20 cellular contexts compared by ENCODE assay signal in the genomic region with DNA sequence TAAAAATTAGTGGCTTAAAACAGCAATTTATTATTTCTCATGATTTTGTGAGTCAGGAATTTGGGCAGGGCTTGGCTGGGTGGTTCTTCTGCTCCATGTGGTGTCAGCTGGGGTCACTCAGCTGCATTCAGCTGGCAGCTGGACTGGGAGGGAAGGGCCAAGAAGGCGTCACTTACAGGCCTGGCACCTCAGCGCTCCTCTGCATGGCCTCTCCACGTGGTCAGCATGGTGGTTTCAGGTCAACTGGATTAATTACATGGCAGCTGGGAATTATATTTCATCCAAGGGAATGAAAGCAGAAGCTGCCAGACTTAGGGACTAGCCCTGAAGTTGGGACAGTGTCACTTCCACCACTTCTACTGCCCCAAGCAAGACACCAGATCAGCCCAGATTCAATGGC. TPM values are rescaled to one million over a fixed set of nuclear protein-coding genes. Genes with fewer than 3 reads are reported as not detected.
DNase-seq lines count a peak whose midpoint lies in the region; ATAC-seq, FAIRE-seq and TF ChIP-seq lines count a peak whose summit lies in the region.
"Had no signal": no experiment of that assay in that cellular context is flagged by ENCODE, and none has a peak within 500 bp of the region (broad histone marks: within the 10 kb centered on the region; RNA-seq: fewer than 3 reads in every experiment).

No MANE protein-coding gene starts in this region.

- no peak overlapping the region for H3K9ac ChIP-seq in HepG2 (ENCODE audit: insufficient read depth, low read depth, low read length)
- no peak overlapping the region for H3K9ac ChIP-seq in neural progenitor cell
- H3K9ac ChIP-seq in smooth muscle cell (ENCODE audit: low read depth): no peak overlapping the region

- intact Hi-C loops in HepG2 (cut with micrococcal nuclease; ENCODE audit: unreplicated experiment): no loop called here
- intact Hi-C loops in right lobe of liver (cut with DNase I): no loop called here

- no TSS peak for BruUV-seq in HepG2 (replicated peaks; lab: Mats Ljungman, UMichigan)

- H3F3A ChIP-seq in neural progenitor cell (ENCODE audit: low read depth): no peaks in the 10 kb centered on the region
- H3F3A ChIP-seq in smooth muscle cell (ENCODE audit: low read depth): peaks cover 4% of the 10 kb centered on the region

- H3K4me3 ChIP-seq in HepG2 (replicated peaks in 1 of 3; ENCODE audit: insufficient read depth in 1 of 3, low read depth in 2 of 3, low read length in 3 of 3): no peak overlapping the region
- H3K4me3 ChIP-seq in right lobe of liver: no peak overlapping the region
- no peak overlapping the region for H3K4me3 ChIP-seq in effector memory CD4-positive, alpha-beta T cell (ENCODE audit: insufficient read depth, low read depth, low read length, poor library complexity, severe bottlenecking)
- no peak overlapping the region for H3K4me3 ChIP-seq in neural progenitor cell
- H3K4me3 ChIP-seq in smooth muscle cell: no peak overlapping the region
- H3K4me3 ChIP-seq: GM12878, HAP-1 had no signal

- WGBS in HepG2 (ENCODE audit: low lambda C conversion rate): no CpG with 5 or more reads among the region's 3 CpGs
- no CpG with 5 or more reads among the region's 3 CpGs for WGBS in right lobe of liver (ENCODE audit: insufficient coverage, low coverage, low lambda C conversion rate, missing lambda C conversion rate)
- 90% methylated on average over 3 of the region's 3 CpGs for WGBS in smooth muscle cell (ENCODE audit: low lambda C conversion rate)

- no peaks in the 10 kb centered on the region; the same call in 1 of the 2 replicates for H3K9me3 ChIP-seq in HepG2 (ENCODE audit: low read length)
- H3K9me3 ChIP-seq in right lobe of liver: peaks cover 0 to 6% (median 0%) of the 10 kb centered on the region in 4 donors
- peaks cover 2% of the 10 kb centered on the region for H3K9me3 ChIP-seq in effector memory CD4-positive, alpha-beta T cell (ENCODE audit: control insufficient read depth, low read length)
- no peaks in the 10 kb centered on the region for H3K9me3 ChIP-seq in neural progenitor cell (ENCODE audit: low read depth)
- H3K9me3 ChIP-seq in smooth muscle cell (replicated peaks; ENCODE audit: low read depth): no peaks in the 10 kb centered on the region
- H3K9me3 ChIP-seq: HAP-1 had no signal

- H2AFZ ChIP-seq in HepG2 (ENCODE audit: low read length): no peak overlapping the region
- H2AFZ ChIP-seq in neural progenitor cell (replicated peaks): no peak overlapping the region
- no peak overlapping the region for H2AFZ ChIP-seq in smooth muscle cell (ENCODE audit: low read depth)

- POLR2A ChIA-PET in HepG2 (lab: Yijun Ruan, JAX): no interaction called here

- H3K36me3 Mint-ChIP-seq in neural progenitor cell: no peaks in the 10 kb centered on the region

- no peaks in the 10 kb centered on the region for H3K79me2 ChIP-seq in HepG2 (ENCODE audit: insufficient read depth, low read length)
- H3K79me2 ChIP-seq in neural progenitor cell (ENCODE audit: low read depth): no peaks in the 10 kb centered on the region
- H3K79me2 ChIP-seq in smooth muscle cell (ENCODE audit: low read depth): no peaks in the 10 kb centered on the region

- H3K27me3 ChIP-seq in HepG2 (ENCODE audit: control insufficient read depth in 1 of 2, insufficient read depth in 2 of 2, low read length in 2 of 2) (peaks cover 0 to 17% of the 10 kb centered on the region in 2 experiments; a peak in 1 of 5 replicates), right lobe of liver (no peaks in the 10 kb centered on the region), neural progenitor cell (no peaks in the 10 kb centered on the region), smooth muscle cell (ENCODE audit: low read depth) (no peaks in the 10 kb centered on the region)
- H3K27me3 ChIP-seq in effector memory CD4-positive, alpha-beta T cell (replicated peaks; ENCODE audit: control insufficient read depth, insufficient read depth, low read length, poor library complexity, severe bottlenecking): no peaks in the 10 kb centered on the region

- peaks cover 2% of the 10 kb centered on the region for H3K9me3 Mint-ChIP-seq in neural progenitor cell

- peak overlapping the region; percentile 59 for H3K4me3 Mint-ChIP-seq in neural progenitor cell
- H3K4me3 Mint-ChIP-seq: B cell had no signal

- CTCF ChIA-PET in HepG2 (lab: Yijun Ruan, JAX; ENCODE audit: low intra/inter-chr PET ratio, low total read pairs): interaction anchor here (1.7 kb wide), 1 partner anchor 109 kb away, joined by 5 read pairs; no protein-coding TSS in a partner anchor

- no peak for TF ChIP-seq RAD21 in HepG2 (CRISPR knock-in tag; IDR thresholded peaks at IDR 0.05)

- no peak for ATAC-seq in HepG2
- no peak for ATAC-seq in right lobe of liver
- ATAC-seq in SK-N-SH treated with all-trans-retinoic acid at 6 μM for 48 hours: no peak
- ATAC-seq: GM12878 had no signal

- TF ChIP-seq POLR2A in HepG2 (IDR thresholded peaks at IDR 0.05; ENCODE audit: insufficient read depth in 1 of 2, low read depth in 2 of 2, low read length in 2 of 2) (no peak), right lobe of liver (IDR thresholded peaks at IDR 0.05) (no peak)

- H4K20me1 ChIP-seq in HepG2 (ENCODE audit: insufficient read depth, low read length): no peaks in the 10 kb centered on the region
- no peaks in the 10 kb centered on the region for H4K20me1 ChIP-seq in neural progenitor cell (ENCODE audit: low read depth)
- H4K20me1 ChIP-seq in smooth muscle cell (ENCODE audit: low read depth): no peaks in the 10 kb centered on the region

- peaks cover 35% of the 10 kb centered on the region for H3K4me1 ChIP-seq in HepG2 (ENCODE audit: insufficient read depth, low read length)
- H3K4me1 ChIP-seq in right lobe of liver: peaks cover 0 to 22% (median 6%) of the 10 kb centered on the region in 4 donors
- peaks cover 22% of the 10 kb centered on the region for H3K4me1 ChIP-seq in effector memory CD4-positive, alpha-beta T cell (ENCODE audit: control insufficient read depth, insufficient read depth, low read length, poor library complexity, severe bottlenecking)
- no peaks in the 10 kb centered on the region for H3K4me1 ChIP-seq in neural progenitor cell
- no peaks in the 10 kb centered on the region for H3K4me1 ChIP-seq in smooth muscle cell (ENCODE audit: low read depth)
- H3K4me1 ChIP-seq: HAP-1 had no signal

- no peak for TF ChIP-seq CTCF in HepG2 (CRISPR knock-in tag; IDR thresholded peaks at IDR 0.05)
- TF ChIP-seq CTCF in right lobe of liver (IDR thresholded peaks at IDR 0.05): no peak
- no peak for TF ChIP-seq CTCF in neural progenitor cell (IDR thresholded peaks at IDR 0.05)
- no peak for TF ChIP-seq CTCF in smooth muscle cell (IDR thresholded peaks at IDR 0.05; ENCODE audit: borderline replicate concordance, insufficient read depth, poor library complexity, severe bottlenecking)

- in situ Hi-C loops in HepG2 (cut with HindIII; ENCODE audit: extremely low pct_ligation_motif_present, low pct_unique_long_range_greater_than_20kb): no loop called here

- peak overlapping the region; percentile 57 for H3K27ac Mint-ChIP-seq in neural progenitor cell
- H3K27ac Mint-ChIP-seq: B cell had no signal

- peaks cover 38% of the 10 kb centered on the region for H3K4me1 Mint-ChIP-seq in neural progenitor cell

- no peak for DNase-seq in HepG2 (ENCODE audit: low spot score)
- no peak for DNase-seq in right lobe of liver
- no peak for DNase-seq in effector memory CD4-positive, alpha-beta T cell
- no peak for DNase-seq in neural progenitor cell (ENCODE audit: low spot score)
- no peak for DNase-seq in effector CD8-positive, alpha-beta T cell (lab: John Stamatoyannopoulos, UW)
- no peak for DNase-seq in smooth muscle cell (lab: John Stamatoyannopoulos, UW; ENCODE audit: unreplicated experiment)
- DNase-seq in hepatic stellate cell (ENCODE audit: low spot score): no peak
- DNase-seq: DMS79, KBM-7, NCI-H1092 treated with DMSO at 0.1 percent for 48 hours, NCI-H1436 treated with DMSO at 0.1 percent for 48 hours, NCI-H1930, NCI-H226, NCI-H510A treated with DMSO at 0.1 percent for 48 hours, NCI-H748 treated with DMSO at 0.1 percent for 48 hours had no signal

- peaks cover 16% of the 10 kb centered on the region for H3K27me3 Mint-ChIP-seq in neural progenitor cell (ENCODE audit: insufficient read depth, low read depth)
- H3K27me3 Mint-ChIP-seq: B cell had no signal

- H3K27ac ChIP-seq in HepG2 (ENCODE audit: extremely low read length, insufficient read depth, low read length) (no peak overlapping the region), right lobe of liver (no peak overlapping the region), neural progenitor cell (no peak overlapping the region), smooth muscle cell (ENCODE audit: low read depth) (no peak overlapping the region)
- peak overlapping the region; percentile 27 for H3K27ac ChIP-seq in effector memory CD4-positive, alpha-beta T cell (ENCODE audit: insufficient read depth, low read length, poor library complexity, severe bottlenecking)
- H3K27ac ChIP-seq: 22Rv1 had no signal

- no peak for TF ChIP-seq EP300 in HepG2 (IDR thresholded peaks at IDR 0.05; ENCODE audit: low read depth in 2 of 2, low read length in 2 of 2)
- no peak for TF ChIP-seq EP300 in HepG2 (CRISPR knock-in tag; IDR thresholded peaks at IDR 0.05; ENCODE audit: borderline replicate concordance)

- H3K4me2 ChIP-seq in HepG2 (ENCODE audit: low read depth, low read length): no peak overlapping the region
- H3K4me2 ChIP-seq in neural progenitor cell: no peak overlapping the region
- H3K4me2 ChIP-seq in smooth muscle cell: no peak overlapping the region

- H3K36me3 ChIP-seq in HepG2 (replicated peaks in 1 of 2; ENCODE audit: control insufficient read depth in 1 of 2, insufficient read depth in 2 of 2, low read length in 2 of 2) (no peaks in the 10 kb centered on the region), right lobe of liver (no peaks in the 10 kb centered on the region), neural progenitor cell (no peaks in the 10 kb centered on the region), smooth muscle cell (ENCODE audit: low read depth) (no peaks in the 10 kb centered on the region)
- no peaks in the 10 kb centered on the region for H3K36me3 ChIP-seq in effector memory CD4-positive, alpha-beta T cell (ENCODE audit: control insufficient read depth, insufficient read depth, low read length)
- H3K36me3 ChIP-seq: HAP-1 had no signal

- FAIRE-seq in HepG2 (lab: Jason Lieb, UNC): no peak
- FAIRE-seq: GM12878 had no signal

RNA-seq across cellular contexts. Expression of a gene that starts 27.5 kb away (rescaled TPM):
- total RNA-seq in HepG2 (2016; rRNA removed; fragmentation: Illumina TruSeq; extraction: Trizol) (6.2 and 8.4 TPM in 2 replicates), right lobe of liver (10 to 100 TPM; 11.7 to 18.1 (median 13.7) TPM), neural progenitor cell (ENCODE audit: low replicate concordance) (4.8 and 14.9 TPM in 2 replicates), smooth muscle cell (33.2 and 33.9 TPM in 2 replicates)
- 0.88 and 1.1 TPM in 2 replicates for total RNA-seq in HepG2 (2016; cell fraction: cytosol; rRNA removed; fragmentation: Illumina TruSeq; extraction: Trizol; ENCODE audit: low read depth)
- total RNA-seq in HepG2 (2016; cell fraction: insoluble cytoplasmic fraction; rRNA removed; fragmentation: Illumina TruSeq; extraction: Trizol): 6.2 and 7.9 TPM in 2 replicates
- total RNA-seq in HepG2 (2016; cell fraction: membrane; rRNA removed; fragmentation: Illumina TruSeq; extraction: Trizol): 3.5 and 4.3 TPM in 2 replicates
- 5.8 and 6.6 TPM in 2 replicates for total RNA-seq in HepG2 (2016; cell fraction: nucleus; rRNA removed; fragmentation: Illumina TruSeq; extraction: Trizol)
- polyA plus RNA-seq in HepG2 (2011; rRNA removed) (6.6 and 7.8 TPM in 2 replicates), smooth muscle cell (58.0 and 66.3 TPM in 2 replicates)
- polyA plus RNA-seq in HepG2 (2011; cell fraction: cytosol; rRNA removed): 6.1 and 8.5 TPM in 2 replicates
- polyA plus RNA-seq in HepG2 (2011; cell fraction: nucleus; rRNA removed): 9.9 and 12.0 TPM in 2 replicates
- 13.5 and 21.1 TPM in 2 replicates for polyA plus RNA-seq in HepG2 (2012)
- 0.57 and 0.58 TPM in 2 replicates for polyA plus RNA-seq in HepG2 (2016; cell fraction: cytosol; fragmentation: Illumina TruSeq; extraction: Trizol; ENCODE audit: low read depth)
- polyA plus RNA-seq in HepG2 (2016; cell fraction: insoluble cytoplasmic fraction; fragmentation: Illumina TruSeq; extraction: Trizol; ENCODE audit: low read depth): 8.8 and 10.6 TPM in 2 replicates
- 2.4 and 2.6 TPM in 2 replicates for polyA plus RNA-seq in HepG2 (2016; cell fraction: membrane; fragmentation: Illumina TruSeq; extraction: Trizol; ENCODE audit: low read depth)
- polyA plus RNA-seq in HepG2 (2016; cell fraction: nucleus; fragmentation: Illumina TruSeq; extraction: Trizol; ENCODE audit: insufficient read depth, low read depth): 9.6 and 10.7 TPM in 2 replicates
- 5.2 and 20.2 TPM in 2 replicates for polyA minus RNA-seq in HepG2 (2011; rRNA and poly(A)+ RNA removed; ENCODE audit: low replicate concordance)
- polyA minus RNA-seq in HepG2 (2011; cell fraction: cytosol; rRNA and poly(A)+ RNA removed): 14.8 and 18.3 TPM in 2 replicates
- polyA minus RNA-seq in HepG2 (2011; cell fraction: nucleus; rRNA and poly(A)+ RNA removed): 5.8 and 8.6 TPM in 2 replicates

RNA-seq across cellular contexts. Expression of a gene that starts 42.1 kb away (rescaled TPM):
- total RNA-seq in HepG2 (2016; rRNA removed; fragmentation: Illumina TruSeq; extraction: Trizol): 13.9 and 18.4 TPM in 2 replicates
- total RNA-seq in HepG2 (2016; cell fraction: cytosol; rRNA removed; fragmentation: Illumina TruSeq; extraction: Trizol; ENCODE audit: low read depth): 1.6 and 1.7 TPM in 2 replicates
- 12.8 and 18.2 TPM in 2 replicates for total RNA-seq in HepG2 (2016; cell fraction: insoluble cytoplasmic fraction; rRNA removed; fragmentation: Illumina TruSeq; extraction: Trizol)
- 9.4 and 10.0 TPM in 2 replicates for total RNA-seq in HepG2 (2016; cell fraction: membrane; rRNA removed; fragmentation: Illumina TruSeq; extraction: Trizol)
- 8.0 and 10.3 TPM in 2 replicates for total RNA-seq in HepG2 (2016; cell fraction: nucleus; rRNA removed; fragmentation: Illumina TruSeq; extraction: Trizol)
- 6.0 and 7.6 TPM in 2 replicates for polyA plus RNA-seq in HepG2 (2011; rRNA removed)
- polyA plus RNA-seq in HepG2 (2011; cell fraction: cytosol; rRNA removed): 4.8 and 5.6 TPM in 2 replicates
- 3.6 and 4.9 TPM in 2 replicates for polyA plus RNA-seq in HepG2 (2011; cell fraction: nucleus; rRNA removed)
- polyA plus RNA-seq in HepG2 (2012): 4.0 and 4.3 TPM in 2 replicates
- 0.84 and 0.93 TPM in 2 replicates for polyA plus RNA-seq in HepG2 (2016; cell fraction: cytosol; fragmentation: Illumina TruSeq; extraction: Trizol; ENCODE audit: low read depth)
- 12.4 and 12.8 TPM in 2 replicates for polyA plus RNA-seq in HepG2 (2016; cell fraction: insoluble cytoplasmic fraction; fragmentation: Illumina TruSeq; extraction: Trizol; ENCODE audit: low read depth)
- polyA plus RNA-seq in HepG2 (2016; cell fraction: membrane; fragmentation: Illumina TruSeq; extraction: Trizol; ENCODE audit: low read depth): 3.3 and 4.4 TPM in 2 replicates
- 10.3 and 11.4 TPM in 2 replicates for polyA plus RNA-seq in HepG2 (2016; cell fraction: nucleus; fragmentation: Illumina TruSeq; extraction: Trizol; ENCODE audit: insufficient read depth, low read depth)
- 11.9 and 19.0 TPM in 2 replicates for polyA minus RNA-seq in HepG2 (2011; rRNA and poly(A)+ RNA removed; ENCODE audit: low replicate concordance)
- polyA minus RNA-seq in HepG2 (2011; cell fraction: cytosol; rRNA and poly(A)+ RNA removed): 6.0 and 6.7 TPM in 2 replicates
- polyA minus RNA-seq in HepG2 (2011; cell fraction: nucleus; rRNA and poly(A)+ RNA removed): 5.9 and 7.2 TPM in 2 replicates
- 10 to 100 TPM; 10.4 to 18.7 (median 12.7) TPM for total RNA-seq in right lobe of liver
- total RNA-seq in neural progenitor cell (ENCODE audit: low replicate concordance): 22.5 and 24.3 TPM in 2 replicates
- 14.3 and 15.1 TPM in 2 replicates for total RNA-seq in smooth muscle cell
- 3.6 and 5.6 TPM in 2 replicates for polyA plus RNA-seq in smooth muscle cell
